ENCODE assay signal across 8 cellular contexts in the genomic region with DNA sequence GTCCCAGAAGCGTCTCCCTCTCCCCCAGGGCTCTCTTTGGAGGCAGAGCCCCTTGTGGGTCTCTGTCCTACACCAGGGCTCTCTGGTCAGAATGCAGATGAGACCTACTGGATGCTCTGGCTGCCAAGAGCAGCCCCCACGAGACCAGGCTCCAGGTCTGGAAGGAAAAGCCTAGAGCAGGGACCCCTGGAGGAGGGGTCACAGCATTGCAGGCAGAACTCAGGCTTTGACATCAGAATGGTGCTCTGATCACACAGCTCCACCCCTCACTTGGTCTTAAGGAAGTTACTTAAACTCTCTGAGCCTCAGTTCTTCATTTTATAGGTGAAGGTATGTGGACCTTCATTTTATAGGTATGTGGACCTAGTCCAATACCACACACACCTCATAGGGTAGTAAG.
DNase-seq lines count a peak whose midpoint lies in the region; ATAC-seq and TF ChIP-seq lines count a peak whose summit lies in the region.

No MANE protein-coding gene starts in this region.

- DNase-seq in DMS 273 (lab: John Stamatoyannopoulos, UW; ENCODE audit: unreplicated experiment) = peak; percentile 74
- DNase-seq in DMS 273 treated with DMSO at 0.1 percent for 48 hours (lab: John Stamatoyannopoulos, UW) = no peak
- DNase-seq in NCI-H1694 (lab: John Stamatoyannopoulos, UW) = peak; percentile 59
- DNase-seq in ecto neural progenitor cell (ENCODE audit: low spot score) = peak; percentile 73
- peak in 1 of 2 donors; percentile 23 for DNase-seq in psoas muscle
- DNase-seq in occipital lobe (lab: John Stamatoyannopoulos, UW) = no peak
- no peak for DNase-seq in activated CD8-positive, alpha-beta memory T cell treated with anti-CD3 and anti-CD28 coated beads, Interleukin-2, amount 50 U/mL, for 4 hours

- 63 to 73% (median 72%) methylated on average over 2 of the region's 2 CpGs for WGBS in psoas muscle, 3 donors

- H3K27ac ChIP-seq in psoas muscle = peak overlapping the region; percentile 95

- H3K4me3 ChIP-seq in psoas muscle = peak overlapping the region; percentile 11

- H3K4me1 ChIP-seq in psoas muscle = peaks cover 79% of the 10 kb centered on the region

- no peak for ATAC-seq in psoas muscle
- ATAC-seq in HG02884 (IDR thresholded peaks at IDR 0.05; ENCODE audit: unreplicated experiment) = no peak

- intact Hi-C loops in psoas muscle (cut with DNase I) = no loop called here

- no peaks in the 10 kb centered on the region for H3K9me3 ChIP-seq in psoas muscle

- peak; percentile 12 for TF ChIP-seq CTCF in psoas muscle (IDR thresholded peaks at IDR 0.05)

- H3K27me3 ChIP-seq in psoas muscle (ENCODE audit: insufficient read depth in 3 of 3, low read length in 2 of 3) = no peaks in the 10 kb centered on the region

- no peaks in the 10 kb centered on the region for H3K36me3 ChIP-seq in psoas muscle (ENCODE audit: insufficient read depth in 1 of 2, low read depth in 1 of 2)

Comparison
In these comparisons a context has a peak if more than half of its experiments do, and no peak if none do; other contexts are left out.
1. DNase-seq: peak in DMS 273 (single experiment), NCI-H1694 (single experiment) and ecto neural progenitor cell (single experiment); none in DMS 273 treated with DMSO at 0.1 percent for 48 hours (single experiment), occipital lobe (single experiment) and activated CD8-positive, alpha-beta memory T cell treated with anti-CD3 and anti-CD28 coated beads, Interleukin-2, amount 50 U/mL, for 4 hours (single experiment).